ENCODE assay signal across 19 cellular contexts in the genomic region with DNA sequence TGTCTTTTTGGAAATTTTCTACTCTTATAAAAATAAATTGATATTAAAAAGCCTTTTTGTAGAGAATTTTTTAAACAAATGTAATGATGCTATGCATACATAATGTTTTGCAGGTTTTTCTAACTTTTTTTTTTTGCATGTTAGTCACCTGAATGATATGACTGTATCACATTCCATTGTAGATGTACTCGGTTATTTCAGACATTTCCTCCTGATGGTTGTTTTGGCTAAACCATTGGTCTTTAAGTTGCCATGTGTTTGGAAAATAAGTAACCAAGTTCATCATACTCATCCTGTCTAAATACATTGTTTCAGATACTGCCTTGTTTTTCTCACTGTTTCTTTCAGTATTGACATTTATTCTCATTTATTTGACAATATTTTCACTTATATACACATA. TPM values are rescaled to one million over a fixed set of nuclear protein-coding genes. Genes with fewer than 3 reads are reported as not detected.
DNase-seq lines count a peak whose midpoint lies in the region; ATAC-seq and TF ChIP-seq lines count a peak whose summit lies in the region.
"Had no signal": no experiment of that assay in that cellular context is flagged by ENCODE, and none has a peak within 500 bp of the region (broad histone marks: within the 10 kb centered on the region; RNA-seq: fewer than 3 reads in every experiment).

No MANE protein-coding gene starts in this region.

- peaks cover 74% of the 10 kb centered on the region for H3K36me3 ChIP-seq in RWPE2 (ENCODE audit: low read depth)
- peaks cover 59% of the 10 kb centered on the region for H3K36me3 ChIP-seq in WERI-Rb-1
- peaks cover 68% of the 10 kb centered on the region for H3K36me3 ChIP-seq in endodermal cell (ENCODE audit: control insufficient read depth, insufficient read depth, low read length)
- H3K36me3 ChIP-seq in MG63 = peaks cover 25% of the 10 kb centered on the region

- H3K27me3 ChIP-seq in RWPE2 (ENCODE audit: insufficient read depth, poor library complexity, severe bottlenecking) = no peaks in the 10 kb centered on the region
- no peaks in the 10 kb centered on the region for H3K27me3 ChIP-seq in WERI-Rb-1 (ENCODE audit: insufficient read depth, low read depth, severe bottlenecking)
- no peaks in the 10 kb centered on the region for H3K27me3 ChIP-seq in endodermal cell (ENCODE audit: control insufficient read depth, insufficient read depth, low read length, poor library complexity, severe bottlenecking)
- no peaks in the 10 kb centered on the region for H3K27me3 ChIP-seq in MG63
- H3K27me3 ChIP-seq: upper lobe of right lung had no signal

- H3K27ac ChIP-seq in RWPE2 (ENCODE audit: poor library complexity, severe bottlenecking) (peak overlapping the region; percentile 3), WERI-Rb-1 (no peak overlapping the region), endodermal cell (ENCODE audit: low read depth, low read length) (no peak overlapping the region)
- H3K27ac ChIP-seq: upper lobe of right lung had no signal

- H3K4me1 ChIP-seq in RWPE2 (ENCODE audit: insufficient read depth, poor library complexity, severe bottlenecking) (peaks cover 10% of the 10 kb centered on the region), endodermal cell (ENCODE audit: control insufficient read depth, insufficient read depth, low read length) (no peaks in the 10 kb centered on the region)
- H3K4me1 ChIP-seq: upper lobe of right lung had no signal

- H3K4me3 ChIP-seq in RWPE2 (ENCODE audit: severe bottlenecking) (no peak overlapping the region), WERI-Rb-1 (ENCODE audit: low read depth, low read length) (no peak overlapping the region), endodermal cell (ENCODE audit: low read length) (no peak overlapping the region), MG63 (no peak overlapping the region)
- H3K4me3 ChIP-seq: HAP-1, upper lobe of right lung had no signal

- H3K36me3 Mint-ChIP-seq in endodermal cell (ENCODE audit: low read depth) = peaks cover 32% of the 10 kb centered on the region

- TF ChIP-seq CTCF in RWPE2 (IDR thresholded peaks at IDR 0.05; ENCODE audit: poor library complexity, severe bottlenecking) (no peak), WERI-Rb-1 (IDR thresholded peaks at IDR 0.05; ENCODE audit: low read depth, low read length) (no peak), endodermal cell (conservative IDR thresholded peaks at IDR 0.05) (no peak)

- peak; percentile 42; the same call in 1 of the 3 replicates for ATAC-seq in RWPE2 (ENCODE audit: low read depth)
- ATAC-seq: upper lobe of right lung had no signal

- H3K27me3 Mint-ChIP-seq in endodermal cell (ENCODE audit: insufficient read depth) = no peaks in the 10 kb centered on the region
- H3K27me3 Mint-ChIP-seq: activated naive CD8-positive, alpha-beta T cell had no signal

- H3K4me3 Mint-ChIP-seq in endodermal cell = no peak overlapping the region
- H3K4me3 Mint-ChIP-seq: activated naive CD8-positive, alpha-beta T cell; immature natural killer cell had no signal

- no peak overlapping the region for H3K27ac Mint-ChIP-seq in endodermal cell
- H3K27ac Mint-ChIP-seq: activated naive CD8-positive, alpha-beta T cell; immature natural killer cell had no signal

- no peaks in the 10 kb centered on the region for H3K9me3 Mint-ChIP-seq in endodermal cell
- H3K9me3 Mint-ChIP-seq: immature natural killer cell had no signal

- 91 to 100% methylated on average over 1 of the region's 1 CpG for WGBS in endodermal cell (ENCODE audit: insufficient coverage in 1 of 2, insufficient read length in 1 of 2), 2 experiments

- no peaks in the 10 kb centered on the region for H3K9me3 ChIP-seq in RWPE2 (ENCODE audit: severe bottlenecking)
- H3K9me3 ChIP-seq in WERI-Rb-1 (ENCODE audit: severe bottlenecking) = no peaks in the 10 kb centered on the region
- H3K9me3 ChIP-seq in endodermal cell (ENCODE audit: control insufficient read depth, low read length) = no peaks in the 10 kb centered on the region
- H3K9me3 ChIP-seq in MG63 = no peaks in the 10 kb centered on the region
- H3K9me3 ChIP-seq: HAP-1, upper lobe of right lung had no signal

- DNase-seq in Daoy (ENCODE audit: low read depth) (peak; percentile 3), HCEC 1CT (peak; percentile 22), RWPE2 (ENCODE audit: low spot score) (no peak), glomerular visceral epithelial cell (ENCODE audit: extremely low spot score) (peak; percentile 50), WERI-Rb-1 (no peak), NCI-H2196 treated with DMSO at 0.1 percent for 48 hours (lab: John Stamatoyannopoulos, UW; ENCODE audit: unreplicated experiment) (no peak), endodermal cell (no peak), MG63 (no peak)
- DNase-seq: activated CD4-positive, alpha-beta T cell treated with anti-CD3 and anti-CD28 coated beads for 1 hour; AML-193; caudate nucleus; immature natural killer cell; midbrain; NCI-H1930; NCI-H526 treated with DMSO at 0.1 percent for 48 hours; stimulated activated naive CD4-positive, alpha-beta T cell; upper lobe of right lung had no signal

- no peak overlapping the region for H3K9ac ChIP-seq in endodermal cell (ENCODE audit: extremely low read depth, low read length, poor library complexity, severe bottlenecking)

- no peaks in the 10 kb centered on the region for H3K4me1 Mint-ChIP-seq in endodermal cell

RNA-seq across cellular contexts. Expression of a gene that starts 25.8 kb away (rescaled TPM):
- 7.3 and 17.1 TPM in 2 replicates for total RNA-seq in Daoy (2014; rRNA removed; shearing (Covaris generic))
- total RNA-seq in endodermal cell = 10 to 100 TPM; 37.7 to 54.9 TPM
- 14.6 TPM for polyA plus RNA-seq in endodermal cell (2013, experiment 1 of 2)
- polyA plus RNA-seq in endodermal cell (2013, experiment 2 of 2) = 15.1 TPM
- 7.9 and 19.4 TPM in 2 replicates for total RNA-seq in MG63 (2014; rRNA removed; shearing (Covaris generic); ENCODE audit: low replicate concordance)

RNA-seq across cellular contexts. Expression of a gene that starts 26.4 kb away (rescaled TPM):
- 7.4 and 9.8 TPM in 2 replicates for total RNA-seq in Daoy (2014; rRNA removed; shearing (Covaris generic))
- total RNA-seq in endodermal cell = 10 to 100 TPM in 1 of 2 donors, 1 to 10 TPM in 1; 9.6 to 17.8 TPM
- polyA plus RNA-seq in endodermal cell (2013, experiment 1 of 2) = 14.2 TPM
- 12.7 TPM for polyA plus RNA-seq in endodermal cell (2013, experiment 2 of 2)
- total RNA-seq in MG63 (2014; rRNA removed; shearing (Covaris generic); ENCODE audit: low replicate concordance) = 7.4 and 10.2 TPM in 2 replicates

Comparison
In these comparisons a context has a peak if more than half of its experiments do, and no peak if none do; other contexts are left out.
1. DNase-seq: peak in Daoy (single experiment), HCEC 1CT (single experiment) and glomerular visceral epithelial cell (single experiment); none in RWPE2 (single experiment), WERI-Rb-1 (single experiment), NCI-H2196 treated with DMSO at 0.1 percent for 48 hours (single experiment), endodermal cell (single experiment) and MG63 (single experiment).